ENCODE assay signal across 2 cellular contexts in genomic region chr11:69052343-69053168, GRCh38.
A peak's percentile ranks its signal among the peaks of the same experiment; 100 is the strongest.
TF ChIP-seq lines count a peak whose summit lies in the region.

No MANE protein-coding gene starts in this region.

TF ChIP-seq in K562, 482 proteins besides CTCF, POLR2A, EP300 and RAD21 (continued from another document):
- TF ChIP-seq, protein P1, sequence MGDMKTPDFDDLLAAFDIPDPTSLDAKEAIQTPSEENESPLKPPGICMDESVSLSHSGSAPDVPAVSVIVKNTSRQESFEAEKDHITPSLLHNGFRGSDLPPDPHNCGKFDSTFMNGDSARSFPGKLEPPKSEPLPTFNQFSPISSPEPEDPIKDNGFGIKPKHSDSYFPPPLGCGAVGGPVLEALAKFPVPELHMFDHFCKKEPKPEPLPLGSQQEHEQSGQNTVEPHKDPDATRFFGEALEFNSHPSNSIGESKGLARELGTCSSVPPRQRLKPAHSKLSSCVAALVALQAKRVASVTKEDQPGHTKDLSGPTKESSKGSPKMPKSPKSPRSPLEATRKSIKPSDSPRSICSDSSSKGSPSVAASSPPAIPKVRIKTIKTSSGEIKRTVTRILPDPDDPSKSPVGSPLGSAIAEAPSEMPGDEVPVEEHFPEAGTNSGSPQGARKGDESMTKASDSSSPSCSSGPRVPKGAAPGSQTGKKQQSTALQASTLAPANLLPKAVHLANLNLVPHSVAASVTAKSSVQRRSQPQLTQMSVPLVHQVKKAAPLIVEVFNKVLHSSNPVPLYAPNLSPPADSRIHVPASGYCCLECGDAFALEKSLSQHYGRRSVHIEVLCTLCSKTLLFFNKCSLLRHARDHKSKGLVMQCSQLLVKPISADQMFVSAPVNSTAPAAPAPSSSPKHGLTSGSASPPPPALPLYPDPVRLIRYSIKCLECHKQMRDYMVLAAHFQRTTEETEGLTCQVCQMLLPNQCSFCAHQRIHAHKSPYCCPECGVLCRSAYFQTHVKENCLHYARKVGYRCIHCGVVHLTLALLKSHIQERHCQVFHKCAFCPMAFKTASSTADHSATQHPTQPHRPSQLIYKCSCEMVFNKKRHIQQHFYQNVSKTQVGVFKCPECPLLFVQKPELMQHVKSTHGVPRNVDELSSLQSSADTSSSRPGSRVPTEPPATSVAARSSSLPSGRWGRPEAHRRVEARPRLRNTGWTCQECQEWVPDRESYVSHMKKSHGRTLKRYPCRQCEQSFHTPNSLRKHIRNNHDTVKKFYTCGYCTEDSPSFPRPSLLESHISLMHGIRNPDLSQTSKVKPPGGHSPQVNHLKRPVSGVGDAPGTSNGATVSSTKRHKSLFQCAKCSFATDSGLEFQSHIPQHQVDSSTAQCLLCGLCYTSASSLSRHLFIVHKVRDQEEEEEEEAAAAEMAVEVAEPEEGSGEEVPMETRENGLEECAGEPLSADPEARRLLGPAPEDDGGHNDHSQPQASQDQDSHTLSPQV (IDR thresholded peaks at IDR 0.05), result no peak
- TF ChIP-seq ZSCAN29 (IDR thresholded peaks at IDR 0.05) (no peak), GTF2E2 (tag; IDR thresholded peaks at IDR 0.05) (no peak), RBFOX2 (IDR thresholded peaks at IDR 0.05; ENCODE audit: low read depth, low read length) (0 out of 2 replicates have a peak, but pooled peaks have one; percentile 14)
TF ChIP-seq in K562: peak in this region for 1.

TF ChIP-seq in WTC11, 78 proteins besides CTCF, POLR2A, EP300 and RAD21 (continued from another document):
- TF ChIP-seq ZNF532 (CRISPR knock-in tag; IDR thresholded peaks at IDR 0.05; ENCODE audit: borderline replicate concordance) (no peak), USF1 (CRISPR knock-in tag; IDR thresholded peaks at IDR 0.05) (no peak), ZBTB21 (CRISPR knock-in tag; IDR thresholded peaks at IDR 0.05; ENCODE audit: borderline replicate concordance) (no peak), RORB (CRISPR knock-in tag; IDR thresholded peaks at IDR 0.05) (no peak), ETV6 (CRISPR knock-in tag; IDR thresholded peaks at IDR 0.05) (no peak), CREM (CRISPR knock-in tag; IDR thresholded peaks at IDR 0.05) (no peak), E2F1 (CRISPR knock-in tag; IDR thresholded peaks at IDR 0.05) (no peak), IRF1 (CRISPR knock-in tag; IDR thresholded peaks at IDR 0.05) (no peak), NR1H2 (CRISPR knock-in tag; IDR thresholded peaks at IDR 0.05) (no peak)
- TF ChIP-seq, protein P2, sequence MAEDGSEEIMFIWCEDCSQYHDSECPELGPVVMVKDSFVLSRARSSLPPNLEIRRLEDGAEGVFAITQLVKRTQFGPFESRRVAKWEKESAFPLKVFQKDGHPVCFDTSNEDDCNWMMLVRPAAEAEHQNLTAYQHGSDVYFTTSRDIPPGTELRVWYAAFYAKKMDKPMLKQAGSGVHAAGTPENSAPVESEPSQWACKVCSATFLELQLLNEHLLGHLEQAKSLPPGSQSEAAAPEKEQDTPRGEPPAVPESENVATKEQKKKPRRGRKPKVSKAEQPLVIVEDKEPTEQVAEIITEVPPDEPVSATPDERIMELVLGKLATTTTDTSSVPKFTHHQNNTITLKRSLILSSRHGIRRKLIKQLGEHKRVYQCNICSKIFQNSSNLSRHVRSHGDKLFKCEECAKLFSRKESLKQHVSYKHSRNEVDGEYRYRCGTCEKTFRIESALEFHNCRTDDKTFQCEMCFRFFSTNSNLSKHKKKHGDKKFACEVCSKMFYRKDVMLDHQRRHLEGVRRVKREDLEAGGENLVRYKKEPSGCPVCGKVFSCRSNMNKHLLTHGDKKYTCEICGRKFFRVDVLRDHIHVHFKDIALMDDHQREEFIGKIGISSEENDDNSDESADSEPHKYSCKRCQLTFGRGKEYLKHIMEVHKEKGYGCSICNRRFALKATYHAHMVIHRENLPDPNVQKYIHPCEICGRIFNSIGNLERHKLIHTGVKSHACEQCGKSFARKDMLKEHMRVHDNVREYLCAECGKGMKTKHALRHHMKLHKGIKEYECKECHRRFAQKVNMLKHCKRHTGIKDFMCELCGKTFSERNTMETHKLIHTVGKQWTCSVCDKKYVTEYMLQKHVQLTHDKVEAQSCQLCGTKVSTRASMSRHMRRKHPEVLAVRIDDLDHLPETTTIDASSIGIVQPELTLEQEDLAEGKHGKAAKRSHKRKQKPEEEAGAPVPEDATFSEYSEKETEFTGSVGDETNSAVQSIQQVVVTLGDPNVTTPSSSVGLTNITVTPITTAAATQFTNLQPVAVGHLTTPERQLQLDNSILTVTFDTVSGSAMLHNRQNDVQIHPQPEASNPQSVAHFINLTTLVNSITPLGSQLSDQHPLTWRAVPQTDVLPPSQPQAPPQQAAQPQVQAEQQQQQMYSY (CRISPR knock-in tag; IDR thresholded peaks at IDR 0.05), result no peak
- TF ChIP-seq, protein P3, sequence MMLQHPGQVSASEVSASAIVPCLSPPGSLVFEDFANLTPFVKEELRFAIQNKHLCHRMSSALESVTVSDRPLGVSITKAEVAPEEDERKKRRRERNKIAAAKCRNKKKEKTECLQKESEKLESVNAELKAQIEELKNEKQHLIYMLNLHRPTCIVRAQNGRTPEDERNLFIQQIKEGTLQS (CRISPR knock-in tag; conservative IDR thresholded peaks at IDR 0.05), result no peak
